In genomic region chr6:86152546-86152945, GRCh38 we compare ENCODE assay signal across 17 cellular contexts.
"Had no signal": no experiment of that assay in that cellular context is flagged by ENCODE, and none has a peak within 500 bp of the region (broad histone marks: within the 10 kb centered on the region; RNA-seq: fewer than 3 reads in every experiment).

No MANE protein-coding gene starts in this region.

- H3K9me3 Mint-ChIP-seq: nephron progenitor cell had no signal

- ATAC-seq: esophagus mucosa; left cardiac atrium; left ventricle myocardium superior; naive thymus-derived CD4-positive, alpha-beta T cell; psoas muscle; right lobe of liver had no signal

- H3K27ac ChIP-seq: psoas muscle, right lobe of liver, thyroid gland, upper lobe of left lung, vagina had no signal

- H3K27ac Mint-ChIP-seq: nephron progenitor cell had no signal

- H3K4me3 ChIP-seq: psoas muscle, right lobe of liver, thyroid gland, upper lobe of left lung, vagina had no signal

- DNase-seq: effector memory CD4-positive, alpha-beta T cell; kidney; left cardiac atrium; left ventricle myocardium superior; naive thymus-derived CD4-positive, alpha-beta T cell; nephron progenitor cell; psoas muscle; retina; right lobe of liver; stimulated activated CD4-positive, alpha-beta T cell treated with anti-CD3 and anti-CD28 coated beads, Interleukin-12 subunit alpha, Interleukin-12 subunit beta, amount 100 ng/mL, for 4 hours; stimulated activated naive CD4-positive, alpha-beta T cell treated with Interleukin-2 at 50 U/mL for 16 hours; thyroid gland; upper lobe of left lung had no signal

- H3K4me3 Mint-ChIP-seq: naive thymus-derived CD4-positive, alpha-beta T cell; nephron progenitor cell had no signal

- H3K27me3 ChIP-seq: right lobe of liver, thyroid gland, upper lobe of left lung, vagina had no signal

- H3K36me3 Mint-ChIP-seq: naive thymus-derived CD4-positive, alpha-beta T cell had no signal

- FAIRE-seq: endometrium, frontal cortex, kidney had no signal

- H3K4me1 ChIP-seq: psoas muscle, right lobe of liver, thyroid gland, upper lobe of left lung, vagina had no signal

- H3K9me3 ChIP-seq: psoas muscle, right lobe of liver, thyroid gland, upper lobe of left lung, vagina had no signal

- H3K4me1 Mint-ChIP-seq: naive thymus-derived CD4-positive, alpha-beta T cell; nephron progenitor cell had no signal

- H3K36me3 ChIP-seq: right lobe of liver, thyroid gland, upper lobe of left lung, vagina had no signal
